Comparison of ENCODE assay signal across 1 cellular context in genomic region chr16:56066617-56067016, GRCh38.
TF ChIP-seq lines count a peak whose summit lies in the region.

No MANE protein-coding gene starts in this region.

TF ChIP-seq in H1, 55 proteins besides CTCF, POLR2A, EP300 and RAD21 (continued from another document):
- TF ChIP-seq CHD7 (IDR thresholded peaks at IDR 0.05; ENCODE audit: insufficient replicate concordance, low read length) = no peak
- TF ChIP-seq MAFK (IDR thresholded peaks at IDR 0.05; ENCODE audit: low read depth, low read length) = no peak
- no peak for TF ChIP-seq JUND (IDR thresholded peaks at IDR 0.05; ENCODE audit: low read length)
- no peak for TF ChIP-seq MAX (IDR thresholded peaks at IDR 0.05)
- TF ChIP-seq TBP (IDR thresholded peaks at IDR 0.05; ENCODE audit: low read depth, low read length) = no peak
- TF ChIP-seq BACH1 (IDR thresholded peaks at IDR 0.05; ENCODE audit: low read length) = no peak
- no peak for TF ChIP-seq CHD1 (IDR thresholded peaks at IDR 0.05; ENCODE audit: low read depth, low read length)
- no peak for TF ChIP-seq NRF1 (IDR thresholded peaks at IDR 0.05; ENCODE audit: low read depth, low read length)
- TF ChIP-seq RNF2 (IDR thresholded peaks at IDR 0.05; ENCODE audit: borderline replicate concordance, low read depth, low read length, missing control alignments, poor library complexity, severe bottlenecking) = no peak
- no peak for TF ChIP-seq SIRT6 (IDR thresholded peaks at IDR 0.05; ENCODE audit: low read length)
- no peak for TF ChIP-seq RFX5 (IDR thresholded peaks at IDR 0.05; ENCODE audit: borderline replicate concordance, low read depth, low read length)
- no peak for TF ChIP-seq KDM5A (IDR thresholded peaks at IDR 0.05; ENCODE audit: low read length)
- TF ChIP-seq CTBP2 (IDR thresholded peaks at IDR 0.05; ENCODE audit: borderline replicate concordance, insufficient read depth, insufficient read length, low read length) = no peak
